In genomic region chr2:121919803-121920202, GRCh38 we compare ENCODE assay signal across 24 cellular contexts.
DNase-seq lines count a peak whose midpoint lies in the region; ATAC-seq, FAIRE-seq and TF ChIP-seq lines count a peak whose summit lies in the region.
"Had no signal": no experiment of that assay in that cellular context is flagged by ENCODE, and none has a peak within 500 bp of the region (broad histone marks: within the 10 kb centered on the region; RNA-seq: fewer than 3 reads in every experiment).

No MANE protein-coding gene starts in this region.

- no peak for TF ChIP-seq POLR2A in heart left ventricle (IDR thresholded peaks at IDR 0.05)

- peak; percentile 10 for ATAC-seq in activated naive CD8-positive, alpha-beta T cell treated with anti-CD3 and anti-CD28 coated beads, Interleukin-2, amount 50 U/mL, for 24 hours
- peak; percentile 24 for ATAC-seq in stimulated activated effector memory CD8-positive, alpha-beta T cell treated with anti-CD3 and anti-CD28 coated beads, Interleukin-12 subunit alpha, Interleukin-12 subunit beta, amount 100 ng/mL, for 72 hours
- no peak for ATAC-seq in heart left ventricle
- ATAC-seq: A549; CD8-positive, alpha-beta T cell had no signal

- H2BK5ac ChIP-seq in trophoblast cell (ENCODE audit: low read depth, low read length, poor library complexity) = no peak overlapping the region

- H3K23ac ChIP-seq in trophoblast cell (ENCODE audit: low read length) = no peak overlapping the region

- CTCF ChIA-PET in RWPE1 (lab: Yijun Ruan, JAX) = no interaction called here

- no peak overlapping the region for H2BK12ac ChIP-seq in trophoblast cell (ENCODE audit: low read length)

- H3K4me1 Mint-ChIP-seq in activated naive CD8-positive, alpha-beta T cell treated with anti-CD3 and anti-CD28 coated beads, Interleukin-2, amount 50 U/mL, for 24 hours = no peaks in the 10 kb centered on the region
- no peaks in the 10 kb centered on the region for H3K4me1 Mint-ChIP-seq in activated naive CD8-positive, alpha-beta T cell treated with anti-CD3 and anti-CD28 coated beads for 36 hours
- H3K4me1 Mint-ChIP-seq in stimulated activated effector memory CD8-positive, alpha-beta T cell treated with anti-CD3 and anti-CD28 coated beads, Interleukin-12 subunit alpha, Interleukin-12 subunit beta, amount 100 ng/mL, for 72 hours = no peaks in the 10 kb centered on the region
- H3K4me1 Mint-ChIP-seq: B cell had no signal

- no peak for TF ChIP-seq CTCF in RWPE1 (conservative IDR thresholded peaks at IDR 0.05; ENCODE audit: low read depth)
- no peak for TF ChIP-seq CTCF in heart left ventricle (IDR thresholded peaks at IDR 0.05)

- no peak overlapping the region for H3K4me3 Mint-ChIP-seq in activated naive CD8-positive, alpha-beta T cell treated with anti-CD3 and anti-CD28 coated beads, Interleukin-2, amount 50 U/mL, for 24 hours
- H3K4me3 Mint-ChIP-seq in activated naive CD8-positive, alpha-beta T cell treated with anti-CD3 and anti-CD28 coated beads for 36 hours = no peak overlapping the region
- no peak overlapping the region for H3K4me3 Mint-ChIP-seq in stimulated activated effector memory CD8-positive, alpha-beta T cell treated with anti-CD3 and anti-CD28 coated beads, Interleukin-12 subunit alpha, Interleukin-12 subunit beta, amount 100 ng/mL, for 72 hours
- H3K4me3 Mint-ChIP-seq: B cell; CD4-positive, alpha-beta T cell; CD8-positive, alpha-beta T cell had no signal

- peak; percentile 71 for FAIRE-seq in urothelium cell line (lab: Jason Lieb, UNC)
- FAIRE-seq: A549, D721Med, G401.6, GM12891, GM19239 had no signal

- no peak overlapping the region for H2AFZ ChIP-seq in trophoblast cell (ENCODE audit: insufficient read depth, low read length, poor library complexity)

- H3K4me2 ChIP-seq in trophoblast cell (ENCODE audit: low read length) = no peak overlapping the region
- H3K4me2 ChIP-seq: A549; BLaER1 treated with 17β-estradiol and CSF1 and Interleukin-3, amounts not matched to agents 10 nM and 100 nM had no signal

- WGBS in trophoblast cell (ENCODE audit: extremely low coverage, insufficient coverage, insufficient read length) = no CpG with 5 or more reads among the region's 9 CpGs
- 93 to 100% (median 95%) methylated on average over 6 to 9 of the region's 9 CpGs for WGBS in heart left ventricle, 4 donors

- H3K4me1 ChIP-seq in trophoblast cell (ENCODE audit: control insufficient read depth in 1 of 2, insufficient read depth in 2 of 2, low read length in 2 of 2) (no peaks in the 10 kb centered on the region), heart left ventricle (no peaks in the 10 kb centered on the region)
- H3K4me1 ChIP-seq: A549; BLaER1 treated with 17β-estradiol and CSF1 and Interleukin-3, amounts not matched to agents 10 nM and 100 nM; Caco-2 had no signal

- H3K9me3 Mint-ChIP-seq in activated naive CD8-positive, alpha-beta T cell treated with anti-CD3 and anti-CD28 coated beads, Interleukin-2, amount 50 U/mL, for 24 hours = no peaks in the 10 kb centered on the region
- H3K9me3 Mint-ChIP-seq in activated naive CD8-positive, alpha-beta T cell treated with anti-CD3 and anti-CD28 coated beads for 36 hours = no peaks in the 10 kb centered on the region
- peaks cover 4% of the 10 kb centered on the region for H3K9me3 Mint-ChIP-seq in stimulated activated effector memory CD8-positive, alpha-beta T cell treated with anti-CD3 and anti-CD28 coated beads, Interleukin-12 subunit alpha, Interleukin-12 subunit beta, amount 100 ng/mL, for 72 hours
- H3K9me3 Mint-ChIP-seq: CD4-positive, alpha-beta T cell had no signal

- no peak overlapping the region for H3K4ac ChIP-seq in trophoblast cell (ENCODE audit: low read depth, low read length)

- no peak overlapping the region for H2AK5ac ChIP-seq in trophoblast cell (ENCODE audit: low read length)

- H3K36me3 ChIP-seq in trophoblast cell (ENCODE audit: control insufficient read depth in 1 of 2, insufficient read depth in 2 of 2, low read length in 2 of 2) (no peaks in the 10 kb centered on the region), heart left ventricle (no peaks in the 10 kb centered on the region)
- H3K36me3 ChIP-seq: BLaER1 treated with 17β-estradiol and CSF1 and Interleukin-3, amounts not matched to agents 10 nM and 100 nM had no signal

- H3K9ac ChIP-seq in trophoblast cell (ENCODE audit: low read length) = no peak overlapping the region
- H3K9ac ChIP-seq: BLaER1 treated with 17β-estradiol and CSF1 and Interleukin-3, amounts not matched to agents 10 nM and 100 nM had no signal

- no peaks in the 10 kb centered on the region for H3K36me3 Mint-ChIP-seq in activated naive CD8-positive, alpha-beta T cell treated with anti-CD3 and anti-CD28 coated beads, Interleukin-2, amount 50 U/mL, for 24 hours (ENCODE audit: low read depth)
- H3K36me3 Mint-ChIP-seq in activated naive CD8-positive, alpha-beta T cell treated with anti-CD3 and anti-CD28 coated beads for 36 hours = no peaks in the 10 kb centered on the region
- no peaks in the 10 kb centered on the region for H3K36me3 Mint-ChIP-seq in stimulated activated effector memory CD8-positive, alpha-beta T cell treated with anti-CD3 and anti-CD28 coated beads, Interleukin-12 subunit alpha, Interleukin-12 subunit beta, amount 100 ng/mL, for 72 hours
- H3K36me3 Mint-ChIP-seq: CD8-positive, alpha-beta T cell had no signal

- H3K27me3 Mint-ChIP-seq in activated naive CD8-positive, alpha-beta T cell treated with anti-CD3 and anti-CD28 coated beads, Interleukin-2, amount 50 U/mL, for 24 hours = peaks cover 2% of the 10 kb centered on the region
- no peaks in the 10 kb centered on the region for H3K27me3 Mint-ChIP-seq in activated naive CD8-positive, alpha-beta T cell treated with anti-CD3 and anti-CD28 coated beads for 36 hours

- H4K12ac ChIP-seq in trophoblast cell (ENCODE audit: low read depth, low read length) = peak overlapping the region; percentile 12

- no peak overlapping the region for H3K27ac ChIP-seq in trophoblast cell (ENCODE audit: low read depth, low read length)
- H3K27ac ChIP-seq in RWPE1 = no peak overlapping the region
- no peak overlapping the region for H3K27ac ChIP-seq in heart left ventricle
- H3K27ac ChIP-seq: 22Rv1; A549; BLaER1 treated with 17β-estradiol and CSF1 and Interleukin-3, amounts not matched to agents 10 nM and 100 nM; C4-2B had no signal

- H2BK120ac ChIP-seq in trophoblast cell (ENCODE audit: insufficient read depth, low read length, poor library complexity) = no peak overlapping the region

- H3K79me1 ChIP-seq in trophoblast cell (ENCODE audit: low read length) = no peaks in the 10 kb centered on the region

- H3K4me3 ChIP-seq in trophoblast cell (ENCODE audit: low read depth, low read length) (no peak overlapping the region), heart left ventricle (no peak overlapping the region)
- H3K4me3 ChIP-seq: A549; BLaER1 treated with 17β-estradiol and CSF1 and Interleukin-3, amounts not matched to agents 10 nM and 100 nM had no signal

- POLR2A ChIA-PET in RWPE1 (lab: Yijun Ruan, JAX; ENCODE audit: low non-redundant PET) = no interaction called here

- peaks cover 2% of the 10 kb centered on the region for H3K9me3 ChIP-seq in trophoblast cell (ENCODE audit: insufficient read depth, low read depth, low read length)
- H3K9me3 ChIP-seq in heart left ventricle = peaks cover 0 to 11% (median 0%) of the 10 kb centered on the region in 12 donors
- H3K9me3 ChIP-seq: A549; BLaER1 treated with 17β-estradiol and CSF1 and Interleukin-3, amounts not matched to agents 10 nM and 100 nM; Caco-2 had no signal

- H3K27me3 ChIP-seq in trophoblast cell (ENCODE audit: insufficient read depth, low read length) = no peaks in the 10 kb centered on the region
- no peaks in the 10 kb centered on the region for H3K27me3 ChIP-seq in heart left ventricle
- H3K27me3 ChIP-seq: BLaER1 treated with 17β-estradiol and CSF1 and Interleukin-3, amounts not matched to agents 10 nM and 100 nM had no signal

- H3K27ac Mint-ChIP-seq in activated naive CD8-positive, alpha-beta T cell treated with anti-CD3 and anti-CD28 coated beads, Interleukin-2, amount 50 U/mL, for 24 hours = no peak overlapping the region
- no peak overlapping the region for H3K27ac Mint-ChIP-seq in activated naive CD8-positive, alpha-beta T cell treated with anti-CD3 and anti-CD28 coated beads for 36 hours
- H3K27ac Mint-ChIP-seq in stimulated activated effector memory CD8-positive, alpha-beta T cell treated with anti-CD3 and anti-CD28 coated beads, Interleukin-12 subunit alpha, Interleukin-12 subunit beta, amount 100 ng/mL, for 72 hours = no peak overlapping the region
- H3K27ac Mint-ChIP-seq: B cell; CD4-positive, alpha-beta T cell; CD8-positive, alpha-beta T cell had no signal

- H4K91ac ChIP-seq in trophoblast cell (ENCODE audit: low read depth, low read length) = no peak overlapping the region

- no peak overlapping the region for H3K14ac ChIP-seq in trophoblast cell (ENCODE audit: low read length)

- intact Hi-C loops in heart left ventricle (cut with DNase I) = no loop called here

- no peak overlapping the region for H3K18ac ChIP-seq in trophoblast cell (ENCODE audit: low read length)

- H3K79me2 ChIP-seq in trophoblast cell (ENCODE audit: control insufficient read depth, insufficient read depth, low read length, poor library complexity) = no peaks in the 10 kb centered on the region

- DNase-seq in activated naive CD8-positive, alpha-beta T cell treated with anti-CD3 and anti-CD28 coated beads, Interleukin-2, amount 50 U/mL, for 24 hours = no peak
- no peak for DNase-seq in activated naive CD8-positive, alpha-beta T cell treated with anti-CD3 and anti-CD28 coated beads for 36 hours
- DNase-seq in trophoblast cell = no peak
- DNase-seq in stimulated activated effector memory CD8-positive, alpha-beta T cell treated with anti-CD3 and anti-CD28 coated beads, Interleukin-12 subunit alpha, Interleukin-12 subunit beta, amount 100 ng/mL, for 72 hours (ENCODE audit: low spot score in 2 of 2) = no peak
- no peak for DNase-seq in urothelium cell line (ENCODE audit: low spot score)
- DNase-seq in OCI-M2 (lab: John Stamatoyannopoulos, UW; ENCODE audit: unreplicated experiment) = no peak
- no peak for DNase-seq in RWPE1 (ENCODE audit: low spot score)
- no peak for DNase-seq in heart left ventricle
- DNase-seq: AML-193; Caco-2; Calu3; CD4-positive, alpha-beta T cell; CD8-positive, alpha-beta T cell; DMS79 treated with DMSO at 0.1 percent for 48 hours; GF-D8 had no signal

- no peak overlapping the region for H4K8ac ChIP-seq in trophoblast cell (ENCODE audit: low read depth, low read length)

Comparison
In these comparisons a context has a peak if more than half of its experiments do, and no peak if none do; other contexts are left out.
1. ATAC-seq: peak in activated naive CD8-positive, alpha-beta T cell treated with anti-CD3 and anti-CD28 coated beads, Interleukin-2, amount 50 U/mL, for 24 hours (single experiment) and stimulated activated effector memory CD8-positive, alpha-beta T cell treated with anti-CD3 and anti-CD28 coated beads, Interleukin-12 subunit alpha, Interleukin-12 subunit beta, amount 100 ng/mL, for 72 hours (single experiment); none in heart left ventricle (0 of 4).